ENCODE assay signal across 16 cellular contexts in genomic region chr4:98521486-98521885, GRCh38.
DNase-seq lines count a peak whose midpoint lies in the region; ATAC-seq and TF ChIP-seq lines count a peak whose summit lies in the region.
"Had no signal": no experiment of that assay in that cellular context is flagged by ENCODE, and none has a peak within 500 bp of the region (broad histone marks: within the 10 kb centered on the region; RNA-seq: fewer than 3 reads in every experiment).

No MANE protein-coding gene starts in this region.

- no peak overlapping the region for H3K4me3 Mint-ChIP-seq in activated naive CD8-positive, alpha-beta T cell treated with anti-CD3 and anti-CD28 coated beads, Interleukin-2, amount 50 U/mL, for 24 hours
- H3K4me3 Mint-ChIP-seq in activated naive CD8-positive, alpha-beta T cell treated with anti-CD3 and anti-CD28 coated beads for 36 hours = no peak overlapping the region
- H3K4me3 Mint-ChIP-seq in activated T-helper 17 cell treated with anti-CD3 and anti-CD28 coated beads, Interleukin-2, amount 50 U/mL, for 72 hours = no peak overlapping the region
- no peak overlapping the region for H3K4me3 Mint-ChIP-seq in stimulated activated memory B cell treated with anti-CD40 and anti-IgM and Interleukin-4, amounts not matched to agents 10 μg/mL and 1 μg/mL and 100 μg/mL, for 72 hours

- H3K36me3 Mint-ChIP-seq in activated naive CD8-positive, alpha-beta T cell treated with anti-CD3 and anti-CD28 coated beads, Interleukin-2, amount 50 U/mL, for 24 hours (ENCODE audit: low read depth) = peaks cover 3% of the 10 kb centered on the region
- H3K36me3 Mint-ChIP-seq in activated naive CD8-positive, alpha-beta T cell treated with anti-CD3 and anti-CD28 coated beads for 36 hours = peaks cover 9% of the 10 kb centered on the region
- no peaks in the 10 kb centered on the region for H3K36me3 Mint-ChIP-seq in activated T-helper 17 cell treated with anti-CD3 and anti-CD28 coated beads, Interleukin-2, amount 50 U/mL, for 72 hours (ENCODE audit: low read depth)
- peaks cover 5% of the 10 kb centered on the region for H3K36me3 Mint-ChIP-seq in stimulated activated memory B cell treated with anti-CD40 and anti-IgM and Interleukin-4, amounts not matched to agents 10 μg/mL and 1 μg/mL and 100 μg/mL, for 72 hours

- H3K27ac ChIP-seq in left ventricle myocardium inferior (replicated peaks) (peak overlapping the region; percentile 34), esophagus muscularis mucosa (replicated peaks in 1 of 4) (no peak overlapping the region)
- H3K27ac ChIP-seq: Peyer's patch, stomach had no signal

- no peaks in the 10 kb centered on the region for H3K27me3 Mint-ChIP-seq in activated naive CD8-positive, alpha-beta T cell treated with anti-CD3 and anti-CD28 coated beads, Interleukin-2, amount 50 U/mL, for 24 hours
- H3K27me3 Mint-ChIP-seq in activated naive CD8-positive, alpha-beta T cell treated with anti-CD3 and anti-CD28 coated beads for 36 hours = no peaks in the 10 kb centered on the region
- no peaks in the 10 kb centered on the region for H3K27me3 Mint-ChIP-seq in activated T-helper 17 cell treated with anti-CD3 and anti-CD28 coated beads, Interleukin-2, amount 50 U/mL, for 72 hours
- H3K27me3 Mint-ChIP-seq in stimulated activated memory B cell treated with anti-CD40 and anti-IgM and Interleukin-4, amounts not matched to agents 10 μg/mL and 1 μg/mL and 100 μg/mL, for 72 hours = no peaks in the 10 kb centered on the region
- H3K27me3 Mint-ChIP-seq: CD4-positive, alpha-beta memory T cell had no signal

- peaks cover 7% of the 10 kb centered on the region for H3K9me3 ChIP-seq in left ventricle myocardium inferior (replicated peaks)
- H3K9me3 ChIP-seq in esophagus muscularis mucosa = peaks cover 0 to 5% (median 0%) of the 10 kb centered on the region in 4 donors
- H3K9me3 ChIP-seq: Peyer's patch had no signal

- H3K27me3 ChIP-seq in left ventricle myocardium inferior (ENCODE audit: low read depth) (no peaks in the 10 kb centered on the region), esophagus muscularis mucosa (no peaks in the 10 kb centered on the region)
- H3K27me3 ChIP-seq: Peyer's patch, stomach had no signal

- H3K36me3 ChIP-seq in left ventricle myocardium inferior (no peaks in the 10 kb centered on the region), esophagus muscularis mucosa (no peaks in the 10 kb centered on the region)
- H3K36me3 ChIP-seq: Peyer's patch, stomach had no signal

- peaks cover 62% of the 10 kb centered on the region for H3K4me1 Mint-ChIP-seq in activated naive CD8-positive, alpha-beta T cell treated with anti-CD3 and anti-CD28 coated beads, Interleukin-2, amount 50 U/mL, for 24 hours
- H3K4me1 Mint-ChIP-seq in activated naive CD8-positive, alpha-beta T cell treated with anti-CD3 and anti-CD28 coated beads for 36 hours = peaks cover 41% of the 10 kb centered on the region
- H3K4me1 Mint-ChIP-seq in activated T-helper 17 cell treated with anti-CD3 and anti-CD28 coated beads, Interleukin-2, amount 50 U/mL, for 72 hours = peaks cover 43% of the 10 kb centered on the region
- H3K4me1 Mint-ChIP-seq in stimulated activated memory B cell treated with anti-CD40 and anti-IgM and Interleukin-4, amounts not matched to agents 10 μg/mL and 1 μg/mL and 100 μg/mL, for 72 hours = peaks cover 37% of the 10 kb centered on the region

- ATAC-seq in activated naive CD8-positive, alpha-beta T cell treated with anti-CD3 and anti-CD28 coated beads, Interleukin-2, amount 50 U/mL, for 24 hours = no peak
- no peak for ATAC-seq in activated T-helper 17 cell treated with anti-CD3 and anti-CD28 coated beads, Interleukin-2, amount 50 U/mL, for 72 hours (replicated peaks)
- no peak for ATAC-seq in stimulated activated memory B cell treated with anti-CD40 and anti-IgM and Interleukin-4, amounts not matched to agents 10 μg/mL and 1 μg/mL and 100 μg/mL, for 72 hours

- TF ChIP-seq EP300 in esophagus muscularis mucosa (IDR thresholded peaks at IDR 0.05) = no peak

- TF ChIP-seq POLR2A in esophagus muscularis mucosa (IDR thresholded peaks at IDR 0.05; ENCODE audit: low read depth) = no peak

- H3K4me3 ChIP-seq in left ventricle myocardium inferior (no peak overlapping the region), esophagus muscularis mucosa (no peak overlapping the region)
- H3K4me3 ChIP-seq: Peyer's patch, stomach had no signal

- peak overlapping the region; percentile 88 for H3K27ac Mint-ChIP-seq in activated naive CD8-positive, alpha-beta T cell treated with anti-CD3 and anti-CD28 coated beads, Interleukin-2, amount 50 U/mL, for 24 hours
- no peak overlapping the region for H3K27ac Mint-ChIP-seq in activated naive CD8-positive, alpha-beta T cell treated with anti-CD3 and anti-CD28 coated beads for 36 hours
- peak overlapping the region; percentile 47 for H3K27ac Mint-ChIP-seq in activated T-helper 17 cell treated with anti-CD3 and anti-CD28 coated beads, Interleukin-2, amount 50 U/mL, for 72 hours
- peak overlapping the region; percentile 76 for H3K27ac Mint-ChIP-seq in stimulated activated memory B cell treated with anti-CD40 and anti-IgM and Interleukin-4, amounts not matched to agents 10 μg/mL and 1 μg/mL and 100 μg/mL, for 72 hours

- H3K4me1 ChIP-seq in left ventricle myocardium inferior (peaks cover 24% of the 10 kb centered on the region), esophagus muscularis mucosa (peaks cover 9 to 28% (median 26%) of the 10 kb centered on the region in 4 donors)
- H3K4me1 ChIP-seq: Peyer's patch had no signal

- intact Hi-C loops in left ventricle myocardium inferior (cut with micrococcal nuclease) (no loop called here), esophagus muscularis mucosa (cut with DNase I) (no loop called here)

- TF ChIP-seq CTCF in left ventricle myocardium inferior (IDR thresholded peaks at IDR 0.05; ENCODE audit: borderline replicate concordance) (no peak), esophagus muscularis mucosa (IDR thresholded peaks at IDR 0.05) (no peak)

- no peak for DNase-seq in activated naive CD8-positive, alpha-beta T cell treated with anti-CD3 and anti-CD28 coated beads, Interleukin-2, amount 50 U/mL, for 24 hours
- no peak for DNase-seq in activated naive CD8-positive, alpha-beta T cell treated with anti-CD3 and anti-CD28 coated beads for 36 hours
- DNase-seq in left ventricle myocardium inferior = no peak
- DNase-seq in NCI-H1417 (lab: John Stamatoyannopoulos, UW) = no peak
- DNase-seq in esophagus muscularis mucosa (ENCODE audit: extremely low spot score) = no peak
- no peak for DNase-seq in activated CD8-positive, alpha-beta memory T cell treated with anti-CD3 and anti-CD28 coated beads, Interleukin-2, amount 50 U/mL, for 48 hours
- DNase-seq: activated T-cell treated with anti-CD3 and anti-CD28 coated beads, Interleukin-2, amount 50 U/mL, for 1 hour; CD4-positive, alpha-beta memory T cell; central memory CD4-positive, alpha-beta T cell; DMS53; effector memory CD4-positive, alpha-beta T cell; NCI-H1436; Peyer's patch; stomach had no signal

- H3K9me3 Mint-ChIP-seq in activated naive CD8-positive, alpha-beta T cell treated with anti-CD3 and anti-CD28 coated beads, Interleukin-2, amount 50 U/mL, for 24 hours = no peaks in the 10 kb centered on the region
- H3K9me3 Mint-ChIP-seq in activated naive CD8-positive, alpha-beta T cell treated with anti-CD3 and anti-CD28 coated beads for 36 hours = peaks cover 5% of the 10 kb centered on the region
- no peaks in the 10 kb centered on the region for H3K9me3 Mint-ChIP-seq in activated T-helper 17 cell treated with anti-CD3 and anti-CD28 coated beads, Interleukin-2, amount 50 U/mL, for 72 hours
- H3K9me3 Mint-ChIP-seq in stimulated activated memory B cell treated with anti-CD40 and anti-IgM and Interleukin-4, amounts not matched to agents 10 μg/mL and 1 μg/mL and 100 μg/mL, for 72 hours = no peaks in the 10 kb centered on the region
